12 cellular contexts compared by ENCODE assay signal in the genomic region with DNA sequence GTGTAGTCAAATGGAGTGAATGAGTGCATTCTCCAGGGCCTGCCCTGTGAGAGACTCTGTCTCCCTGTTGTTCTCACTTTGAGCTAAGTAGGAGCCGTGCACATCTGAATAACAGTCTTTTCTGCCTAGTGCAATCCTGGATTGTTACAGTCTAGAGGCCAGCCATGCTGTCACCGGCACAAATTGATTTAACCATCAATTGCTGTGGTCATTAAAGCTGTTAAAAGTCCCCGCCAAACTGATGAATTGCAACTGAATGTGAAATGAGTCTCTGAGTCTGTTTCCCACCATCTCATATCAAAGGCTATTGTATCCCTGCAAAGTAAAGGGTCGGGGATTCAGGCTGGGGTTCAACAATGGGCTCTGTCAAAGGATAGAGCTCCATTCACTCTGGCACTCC.
DNase-seq lines count a peak whose midpoint lies in the region; ATAC-seq and TF ChIP-seq lines count a peak whose summit lies in the region.
"Had no signal": no experiment of that assay in that cellular context is flagged by ENCODE, and none has a peak within 500 bp of the region (broad histone marks: within the 10 kb centered on the region; RNA-seq: fewer than 3 reads in every experiment).

No MANE protein-coding gene starts in this region.

- peak overlapping the region; percentile 67 for H3K4me3 Mint-ChIP-seq in type B pancreatic cell
- H3K4me3 Mint-ChIP-seq: activated naive CD8-positive, alpha-beta T cell treated with anti-CD3 and anti-CD28 coated beads, Interleukin-2, amount 50 U/mL, for 24 hours; IgD-negative memory B cell had no signal

- no peaks in the 10 kb centered on the region for H3K27me3 Mint-ChIP-seq in type B pancreatic cell
- H3K27me3 Mint-ChIP-seq: activated naive CD8-positive, alpha-beta T cell treated with anti-CD3 and anti-CD28 coated beads, Interleukin-2, amount 50 U/mL, for 24 hours; IgD-negative memory B cell had no signal

- H3K4me3 ChIP-seq in esophagus muscularis mucosa, result no peak overlapping the region
- H3K4me3 ChIP-seq: thyroid gland had no signal

- no peak for ATAC-seq in HG02885 (IDR thresholded peaks at IDR 0.05; ENCODE audit: poor library complexity, unreplicated experiment)
- ATAC-seq in HG02571 (IDR thresholded peaks at IDR 0.05; ENCODE audit: unreplicated experiment), result no peak
- ATAC-seq: activated naive CD8-positive, alpha-beta T cell treated with anti-CD3 and anti-CD28 coated beads, Interleukin-2, amount 50 U/mL, for 24 hours had no signal

- peak overlapping the region; percentile 37 for H3K27ac Mint-ChIP-seq in type B pancreatic cell
- H3K27ac Mint-ChIP-seq: activated naive CD8-positive, alpha-beta T cell treated with anti-CD3 and anti-CD28 coated beads, Interleukin-2, amount 50 U/mL, for 24 hours; IgD-negative memory B cell had no signal

- no peaks in the 10 kb centered on the region for H3K9me3 ChIP-seq in esophagus muscularis mucosa
- H3K9me3 ChIP-seq: thyroid gland had no signal

- peaks cover 3% of the 10 kb centered on the region for H3K36me3 Mint-ChIP-seq in type B pancreatic cell
- H3K36me3 Mint-ChIP-seq: IgD-negative memory B cell had no signal

- 87% methylated on average over 4 of the region's 4 CpGs for WGBS in esophagus muscularis mucosa

- H3K4me1 Mint-ChIP-seq in type B pancreatic cell (ENCODE audit: unreplicated experiment), result peaks cover 28% of the 10 kb centered on the region
- H3K4me1 Mint-ChIP-seq: activated naive CD8-positive, alpha-beta T cell treated with anti-CD3 and anti-CD28 coated beads, Interleukin-2, amount 50 U/mL, for 24 hours; IgD-negative memory B cell had no signal

- H3K4me1 ChIP-seq in esophagus muscularis mucosa, result peaks cover 0 to 20% (median 17%) of the 10 kb centered on the region in 4 donors

- no peak for TF ChIP-seq EP300 in esophagus muscularis mucosa (IDR thresholded peaks at IDR 0.05)

- no peaks in the 10 kb centered on the region for H3K27me3 ChIP-seq in esophagus muscularis mucosa
- H3K27me3 ChIP-seq: thyroid gland had no signal

- DNase-seq in NCI-H1417 (lab: John Stamatoyannopoulos, UW) (peak in 2 of 3 experiments; percentile 6 to 46), NCI-H1417 treated with DMSO at 0.1 percent for 48 hours (lab: John Stamatoyannopoulos, UW) (no peak), astrocyte of the hippocampus (ENCODE audit: low read depth, low spot score) (peak; percentile 66), left kidney (ENCODE audit: low read depth, low spot score) (peak; percentile 20), type B pancreatic cell (ENCODE audit: extremely low spot score, unreplicated experiment) (no peak), esophagus muscularis mucosa (ENCODE audit: extremely low spot score) (no peak)
- DNase-seq: activated naive CD8-positive, alpha-beta T cell treated with anti-CD3 and anti-CD28 coated beads, Interleukin-2, amount 50 U/mL, for 24 hours; thyroid gland had no signal

- no peaks in the 10 kb centered on the region for H3K36me3 ChIP-seq in esophagus muscularis mucosa
- H3K36me3 ChIP-seq: thyroid gland had no signal

- no peak overlapping the region for H3K27ac ChIP-seq in esophagus muscularis mucosa (replicated peaks in 1 of 4)
- H3K27ac ChIP-seq: 22Rv1 had no signal

- TF ChIP-seq CTCF in type B pancreatic cell (conservative IDR thresholded peaks at IDR 0.05) (no peak), esophagus muscularis mucosa (IDR thresholded peaks at IDR 0.05) (no peak)

- no peak for TF ChIP-seq POLR2A in esophagus muscularis mucosa (IDR thresholded peaks at IDR 0.05; ENCODE audit: low read depth)

- H3K9me3 Mint-ChIP-seq in type B pancreatic cell, result no peaks in the 10 kb centered on the region

- intact Hi-C loops in esophagus muscularis mucosa (cut with DNase I), result no loop called here

Comparison
In these comparisons a context has a peak if more than half of its experiments do, and no peak if none do; other contexts are left out.
1. DNase-seq: peak in NCI-H1417 (2 of 3), astrocyte of the hippocampus (single experiment) and left kidney (single experiment); none in NCI-H1417 treated with DMSO at 0.1 percent for 48 hours (single experiment), type B pancreatic cell (single experiment) and esophagus muscularis mucosa (single experiment).